ENCODE assay signal across 21 cellular contexts in genomic region chr16:86316967-86317616, GRCh38.
DNase-seq lines count a peak whose midpoint lies in the region; FAIRE-seq and TF ChIP-seq lines count a peak whose summit lies in the region.
"Had no signal": no experiment of that assay in that cellular context is flagged by ENCODE, and none has a peak within 500 bp of the region (broad histone marks: within the 10 kb centered on the region; RNA-seq: fewer than 3 reads in every experiment).

No MANE protein-coding gene starts in this region.

- H4K5ac ChIP-seq in H1 (ENCODE audit: insufficient read length, low read depth, low read length) = no peak overlapping the region

- no peak overlapping the region for H3K18ac ChIP-seq in H1 (ENCODE audit: extremely low read depth, low read length)

- peak; percentile 31 to 43; a peak in 2 of 4 replicates for TF ChIP-seq RAD21 in H1 (IDR thresholded peaks at IDR 0.05 in 1 of 2, conservative IDR thresholded peaks at IDR 0.05 in 1 of 2; ENCODE audit: low read depth in 2 of 2, low read length in 2 of 2)

- H2AFZ ChIP-seq in H1 (ENCODE audit: low read length) = no peak overlapping the region

- H4K20me1 ChIP-seq in H1 (replicated peaks in 1 of 2; ENCODE audit: control insufficient read depth in 1 of 2, insufficient read depth in 2 of 2, low read length in 2 of 2) = no peaks in the 10 kb centered on the region

- H3K4me1 ChIP-seq in Peyer's patch = no peaks in the 10 kb centered on the region
- no peaks in the 10 kb centered on the region; a peak in 1 of 7 replicates for H3K4me1 ChIP-seq in H1 (replicated peaks in 1 of 4; ENCODE audit: control insufficient read depth in 3 of 4, insufficient read depth in 4 of 4, low read length in 3 of 4)
- H3K4me1 ChIP-seq in spleen = no peaks in the 10 kb centered on the region
- H3K4me1 ChIP-seq in transverse colon = no peaks in the 10 kb centered on the region
- H3K4me1 ChIP-seq: esophagus squamous epithelium, foreskin keratinocyte, testis had no signal

- no peak overlapping the region for H3K56ac ChIP-seq in H1 (replicated peaks; ENCODE audit: insufficient read length, low read depth, low read length)

- H2BK12ac ChIP-seq in H1 (ENCODE audit: low read depth, low read length) = no peak overlapping the region

- H3K36me3 ChIP-seq in Peyer's patch = no peaks in the 10 kb centered on the region
- H3K36me3 ChIP-seq in H1 (ENCODE audit: control insufficient read depth in 2 of 4, insufficient read depth in 4 of 4, low read length in 3 of 4) = no peaks in the 10 kb centered on the region
- no peaks in the 10 kb centered on the region for H3K36me3 ChIP-seq in spleen
- no peaks in the 10 kb centered on the region for H3K36me3 ChIP-seq in transverse colon
- H3K36me3 ChIP-seq: esophagus squamous epithelium had no signal

- TF ChIP-seq CTCF in Peyer's patch (IDR thresholded peaks at IDR 0.05) (no peak), H1 (IDR thresholded peaks at IDR 0.05; ENCODE audit: control extremely low read depth in 1 of 3, insufficient read depth in 1 of 3, low read depth in 1 of 3, low read length in 3 of 3) (peak in 2 of 3 experiments; percentile 19 to 39; a peak in 2 of 4 replicates), spleen (IDR thresholded peaks at IDR 0.05 in 8 of 11, conservative IDR thresholded peaks at IDR 0.05 in 3 of 11) (no peak), transverse colon (IDR thresholded peaks at IDR 0.05) (no peak)

- no peaks in the 10 kb centered on the region for H3K79me1 ChIP-seq in H1 (ENCODE audit: low read depth, low read length)

- H3K9ac ChIP-seq in H1 (replicated peaks in 1 of 4; ENCODE audit: extremely low read depth in 1 of 4, low read depth in 3 of 4, low read length in 3 of 4) = no peak overlapping the region

- H3K27ac ChIP-seq in Peyer's patch = no peak overlapping the region
- no peak overlapping the region for H3K27ac ChIP-seq in H1 (ENCODE audit: low read depth, low read length)
- no peak overlapping the region for H3K27ac ChIP-seq in spleen
- H3K27ac ChIP-seq in transverse colon = no peak overlapping the region
- H3K27ac ChIP-seq: esophagus squamous epithelium, foreskin keratinocyte, testis had no signal

- H3K23me2 ChIP-seq in H1 (ENCODE audit: low read depth, low read length) = no peaks in the 10 kb centered on the region

- H2BK120ac ChIP-seq in H1 (replicated peaks; ENCODE audit: low read depth, low read length) = no peak overlapping the region

- DNase-seq in activated effector memory CD4-positive, alpha-beta T cell treated with anti-CD3 and anti-CD28 coated beads, Interleukin-2, amount 50 U/mL, for 16 hours = peak; percentile 14
- DNase-seq in activated effector memory CD4-positive, alpha-beta T cell treated with Interleukin-2 at 50 U/mL for 16 hours = no peak
- DNase-seq in Peyer's patch = peak in 2 of 3 donors; percentile 6 to 15
- no peak for DNase-seq in H1 (ENCODE audit: low read depth in 1 of 2, low spot score in 2 of 2)
- DNase-seq in spleen = peak; percentile 22
- DNase-seq in MV-4-11 (lab: John Stamatoyannopoulos, UW) = no peak
- DNase-seq in transverse colon = no peak
- DNase-seq: activated B cell treated with CpG ODN at 0.5 μM for 24 hours; activated CD4-positive, alpha-beta memory T cell treated with anti-CD3 and anti-CD28 coated beads for 36 hours; activated gamma-delta T cell; amniotic stem cell; CD4-positive, alpha-beta memory T cell; esophagus squamous epithelium; foreskin keratinocyte; GOT3; NCI-H1105; NCI-H187 treated with DMSO at 0.1 percent for 48 hours; NCI-H2171 treated with DMSO at 0.1 percent for 48 hours; NCI-H510A; occipital lobe; testis had no signal

- H2AK5ac ChIP-seq in H1 (ENCODE audit: low read depth, low read length) = no peak overlapping the region

- no peak overlapping the region for H3K14ac ChIP-seq in H1 (ENCODE audit: insufficient read length)

- no peak overlapping the region for H3K4ac ChIP-seq in H1 (replicated peaks; ENCODE audit: insufficient read length, low read depth, low read length)

- no peak overlapping the region for H3K4me3 ChIP-seq in Peyer's patch
- H3K4me3 ChIP-seq in H1 (ENCODE audit: extremely low read depth in 1 of 4, insufficient read depth in 2 of 4, low read depth in 3 of 4, low read length in 4 of 4) = no peak overlapping the region
- no peak overlapping the region for H3K4me3 ChIP-seq in spleen
- H3K4me3 ChIP-seq in transverse colon = no peak overlapping the region
- H3K4me3 ChIP-seq: esophagus squamous epithelium, testis had no signal

- TF ChIP-seq EP300 in H1 (IDR thresholded peaks at IDR 0.05; ENCODE audit: borderline replicate concordance in 1 of 2, low read depth in 2 of 2, low read length in 2 of 2) (no peak), transverse colon (IDR thresholded peaks at IDR 0.05; ENCODE audit: low read depth) (no peak)

- intact Hi-C loops in spleen (cut with DNase I; ENCODE audit: low total_unique reads) (no loop called here), transverse colon (cut with DNase I; ENCODE audit: low total_unique reads) (no loop called here)

- no peak overlapping the region for H2BK15ac ChIP-seq in H1 (ENCODE audit: low read length)

- H4K91ac ChIP-seq in H1 (replicated peaks; ENCODE audit: insufficient read length, low read length) = no peak overlapping the region

- H3K27me3 ChIP-seq in Peyer's patch = no peaks in the 10 kb centered on the region
- no peaks in the 10 kb centered on the region; a peak in 1 of 7 replicates for H3K27me3 ChIP-seq in H1 (replicated peaks in 1 of 4; ENCODE audit: control insufficient read depth in 3 of 4, extremely low read depth in 1 of 4, insufficient read depth in 3 of 4, low read length in 3 of 4)
- H3K27me3 ChIP-seq in spleen (replicated peaks in 1 of 7) = peaks cover 0 to 59% (median 4%) of the 10 kb centered on the region in 7 donors
- H3K27me3 ChIP-seq in transverse colon = no peaks in the 10 kb centered on the region
- H3K27me3 ChIP-seq: foreskin keratinocyte, testis had no signal

- WGBS in H1 (ENCODE audit: extremely low coverage in 1 of 2, insufficient coverage in 1 of 2, insufficient read length in 1 of 2, insufficient replicate concordance in 2 of 2, low coverage in 1 of 2, low lambda C conversion rate in 2 of 2, missing lambda C conversion rate in 1 of 2), 2 experiments = 73% methylated on average over 11 of the region's 12 CpGs; no CpG with 5 or more reads in 1 of the 2 experiments
- 86 to 92% (median 90%) methylated on average over 12 of the region's 12 CpGs for WGBS in spleen, 5 donors
- 62 to 70% methylated on average over 9 to 12 of the region's 12 CpGs for WGBS in transverse colon (ENCODE audit: low coverage in 1 of 2), 2 donors

- H3K4me2 ChIP-seq in H1 (ENCODE audit: insufficient read depth in 1 of 2, low read depth in 2 of 2, low read length in 2 of 2) = no peak overlapping the region

- H3K9me3 ChIP-seq in Peyer's patch = no peaks in the 10 kb centered on the region
- H3K9me3 ChIP-seq in H1 (ENCODE audit: insufficient read depth in 2 of 2, low read depth in 1 of 2, low read length in 1 of 2) = no peaks in the 10 kb centered on the region
- H3K9me3 ChIP-seq in spleen = no peaks in the 10 kb centered on the region
- no peaks in the 10 kb centered on the region for H3K9me3 ChIP-seq in transverse colon
- H3K9me3 ChIP-seq: esophagus squamous epithelium, testis had no signal

- H2BK20ac ChIP-seq in H1 (ENCODE audit: low read length) = no peak overlapping the region

- in situ Hi-C loops in transverse colon (cut with MboI; ENCODE audit: low pct_ligation_motif_present in 1 of 4, low pct_unique_long_range_greater_than_20kb in 1 of 4, low sequenced_read_pairs in 3 of 4) = loop anchor here in 1 of 4 donors (25.0 kb wide), 1 partner anchor 195 kb away; the partner anchor contains the start of gene FOXF1

- H3K23ac ChIP-seq in H1 (ENCODE audit: insufficient read length) = no peak overlapping the region

- FAIRE-seq in H1 (lab: Jason Lieb, UNC) = no peak

- H4K8ac ChIP-seq in H1 (ENCODE audit: extremely low read depth, insufficient read depth, low read length) = 0 out of 2 replicates have a peak overlapping the region, but pooled peaks have one; percentile 35

- H2BK5ac ChIP-seq in H1 (ENCODE audit: low read depth, low read length) = no peak overlapping the region

- TF ChIP-seq POLR2A in Peyer's patch (IDR thresholded peaks at IDR 0.05) (no peak), H1 (IDR thresholded peaks at IDR 0.05; ENCODE audit: control extremely low read depth in 1 of 2, low read depth in 2 of 2, low read length in 2 of 2) (no peak), spleen (IDR thresholded peaks at IDR 0.05) (no peak), transverse colon (IDR thresholded peaks at IDR 0.05) (no peak)

- H3K79me2 ChIP-seq in H1 (ENCODE audit: control insufficient read depth in 1 of 2, insufficient read depth in 2 of 2, low read length in 2 of 2) = no peaks in the 10 kb centered on the region

- POLR2A ChIA-PET in H1 (lab: Charles Lee; ENCODE audit: partially characterized antibody) = interaction anchor here (0.6 kb wide), 1 partner anchor 204 kb away, joined by 3 read pairs; no protein-coding TSS in a partner anchor

- CTCF ChIA-PET in H1 (lab: Charles Lee; ENCODE audit: partially characterized antibody) = interaction anchor here (0.7 to 2.0 kb wide), 6 partner anchors 41 to 246 kb away, joined by 3 to 6 read pairs (median 4); no protein-coding TSS in a partner anchor

TF ChIP-seq in H1, 55 proteins besides CTCF, POLR2A, EP300 and RAD21:
- TF ChIP-seq YY1 (IDR thresholded peaks at IDR 0.05; ENCODE audit: low read depth, low read length) (peak; percentile 65), ATF3 (IDR thresholded peaks at IDR 0.05; ENCODE audit: insufficient read depth, low read depth, low read length) (no peak)

Comparison
In these comparisons a context has a peak if more than half of its experiments do, and no peak if none do; other contexts are left out.
1. DNase-seq: peak in activated effector memory CD4-positive, alpha-beta T cell treated with anti-CD3 and anti-CD28 coated beads, Interleukin-2, amount 50 U/mL, for 16 hours (single experiment), Peyer's patch (2 of 3) and spleen (single experiment); none in activated effector memory CD4-positive, alpha-beta T cell treated with Interleukin-2 at 50 U/mL for 16 hours (single experiment), H1 (0 of 2), MV-4-11 (single experiment) and transverse colon (single experiment).
2. CTCF ChIP-seq: peak in H1 (2 of 3); none in Peyer's patch (0 of 6), spleen (0 of 11) and transverse colon (0 of 5).